Comparison of ENCODE assay signal across 8 cellular contexts in the genomic region with DNA sequence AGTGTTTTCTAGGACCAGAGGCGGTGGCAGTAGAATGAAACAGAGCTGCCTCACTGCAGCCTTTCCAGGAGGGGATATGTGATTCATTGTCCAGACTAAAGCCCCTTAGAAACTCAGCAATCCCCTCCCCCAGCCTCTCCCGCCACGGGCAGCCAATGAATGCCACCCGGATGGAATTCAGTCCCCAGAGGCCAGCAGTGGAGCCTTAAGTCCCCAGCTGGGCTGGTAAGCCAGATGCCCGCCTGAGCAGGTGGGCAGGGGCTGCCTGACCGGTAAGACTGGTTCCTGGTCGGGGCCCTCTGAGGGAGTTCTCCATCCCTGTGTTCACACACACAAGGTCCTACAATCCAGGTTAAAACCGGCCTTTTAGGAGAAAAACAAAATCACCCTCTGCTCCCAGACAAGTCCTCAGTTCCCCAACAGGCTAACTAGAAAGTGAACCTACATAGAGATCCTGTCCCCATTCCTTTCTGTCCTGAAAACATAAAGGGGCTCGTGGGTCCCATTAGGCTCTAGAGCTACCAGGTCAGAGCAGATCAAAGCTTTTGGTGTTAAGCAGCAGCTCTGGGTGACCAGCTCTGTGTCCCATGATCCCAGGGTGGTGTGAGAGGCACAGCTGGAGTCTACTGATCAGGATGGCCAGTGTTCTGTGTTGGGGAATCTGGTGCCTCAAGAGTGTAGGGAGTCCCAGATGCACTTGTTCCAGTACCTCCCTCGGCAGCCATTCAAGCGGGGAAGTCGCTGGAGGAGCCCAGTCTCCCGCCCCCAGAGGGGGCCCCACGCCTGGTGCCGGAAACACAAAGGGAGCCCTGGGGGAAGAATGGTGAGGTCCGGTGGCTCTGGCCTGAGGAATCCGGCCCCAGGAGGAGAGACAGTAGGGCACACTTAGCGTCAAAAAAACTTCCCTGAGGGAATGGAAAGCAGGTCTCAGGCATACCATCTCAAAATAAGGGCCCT. TPM values are rescaled to one million over a fixed set of nuclear protein-coding genes. Genes with fewer than 3 reads are reported as not detected.
A peak's percentile ranks its signal among the peaks of the same experiment; 100 is the strongest.
DNase-seq lines count a peak whose midpoint lies in the region; ATAC-seq and TF ChIP-seq lines count a peak whose summit lies in the region.

No MANE protein-coding gene starts in this region.

- H3K27ac ChIP-seq in heart right ventricle (peak overlapping the region in 7 of 10 donors; percentile 25 to 97 (median 53)), brain microvascular endothelial cell (no peak overlapping the region)

- DNase-seq in heart right ventricle = peak; percentile 28 to 41
- DNase-seq in cardiac septum (ENCODE audit: low spot score) = no peak
- DNase-seq in NOMO-1 treated with DMSO at 0.1 percent for 48 hours (lab: John Stamatoyannopoulos, UW; ENCODE audit: unreplicated experiment) = peak; percentile 18
- DNase-seq in brain microvascular endothelial cell = no peak
- peak; percentile 94 for DNase-seq in left kidney (ENCODE audit: low read depth, low spot score)
- DNase-seq in stimulated activated naive CD8-positive, alpha-beta T cell treated with anti-CD3 and anti-CD28 coated beads, Interleukin-15, Interleukin-2, amounts not matched to agents 100 U/mL and 50 U/mL, for 24 hours = peak; percentile 63
- DNase-seq in SW480 (ENCODE audit: low spot score) = no peak
- no peak for DNase-seq in GM03348 (ENCODE audit: low spot score)

- 11 to 17% methylated on average over 18 of the region's 18 CpGs for WGBS in heart right ventricle, 2 donors

- H3K4me3 ChIP-seq in heart right ventricle = peak overlapping the region in 7 of 10 donors; percentile 66 to 91 (median 74)
- peak overlapping the region; percentile 29 for H3K4me3 ChIP-seq in brain microvascular endothelial cell (ENCODE audit: low read depth, low read length)

- H3K36me3 ChIP-seq in heart right ventricle (peaks cover 0 to 54% (median 8%) of the 10 kb centered on the region in 9 donors), brain microvascular endothelial cell (replicated peaks) (peaks cover 14% of the 10 kb centered on the region)

- ATAC-seq in heart right ventricle = peak in 2 of 8 donors; percentile 5 to 9
- no peak for ATAC-seq in stimulated activated naive CD8-positive, alpha-beta T cell treated with anti-CD3 and anti-CD28 coated beads, Interleukin-15, Interleukin-2, amounts not matched to agents 100 U/mL and 50 U/mL, for 24 hours

- intact Hi-C loops in heart right ventricle (cut with DNase I) (loop anchor here in 4 of 10 donors (10.0 kb wide), 3 partner anchors 141 to 291 kb away; a partner anchor contains a TSS), cardiac septum (cut with DNase I) (loop anchor here (10.0 kb wide), 1 partner anchor 291 kb away; no protein-coding TSS in a partner anchor)

- in situ Hi-C loops in brain microvascular endothelial cell (cut with HindIII; ENCODE audit: low pct_ligation_motif_present, low sequenced_read_pairs) = no loop called here

- no peaks in the 10 kb centered on the region for H3K9me3 ChIP-seq in heart right ventricle

- H3K27me3 ChIP-seq in heart right ventricle (no peaks in the 10 kb centered on the region), brain microvascular endothelial cell (replicated peaks) (no peaks in the 10 kb centered on the region)

- peaks cover 20 to 79% (median 50%) of the 10 kb centered on the region in 9 donors for H3K4me1 ChIP-seq in heart right ventricle

- TF ChIP-seq CTCF in heart right ventricle (IDR thresholded peaks at IDR 0.05) (no peak), brain microvascular endothelial cell (IDR thresholded peaks at IDR 0.05; ENCODE audit: low read depth, low read length, missing control alignments) (no peak)

RNA-seq across cellular contexts. Expression of a gene that starts 2.6 kb away (rescaled TPM):
- 10 to 100 TPM; 10.8 to 16.9 (median 14.1) TPM for total RNA-seq in heart right ventricle
- 10 to 100 TPM in 1 of 2 donors, 1 to 10 TPM in 1; 6.6 to 12.5 TPM for polyA plus RNA-seq in heart right ventricle
- total RNA-seq in cardiac septum = 11.9 TPM

RNA-seq across cellular contexts. Expression of a gene that starts 51.2 kb away (rescaled TPM):
- total RNA-seq in heart right ventricle (10 to 100 TPM in 9 of 10 donors, 1 to 10 TPM in 1; 3.6 to 28.6 (median 17.6) TPM), cardiac septum (10.5 TPM)
- polyA plus RNA-seq in heart right ventricle = 1 to 10 TPM; 3.7 to 7.9 TPM

RNA-seq across cellular contexts. Expression of a gene that starts 55.9 kb away (rescaled TPM):
- 10 to 100 TPM; 50.4 to 76.7 (median 60.2) TPM for total RNA-seq in heart right ventricle
- 10 to 100 TPM; 65.7 to 71.7 TPM for polyA plus RNA-seq in heart right ventricle
- 48.3 TPM for total RNA-seq in cardiac septum

Comparison
In these comparisons a context has a peak if more than half of its experiments do, and no peak if none do; other contexts are left out.
1. DNase-seq: peak in heart right ventricle (2 of 2), NOMO-1 treated with DMSO at 0.1 percent for 48 hours (single experiment), left kidney (single experiment) and stimulated activated naive CD8-positive, alpha-beta T cell treated with anti-CD3 and anti-CD28 coated beads, Interleukin-15, Interleukin-2, amounts not matched to agents 100 U/mL and 50 U/mL, for 24 hours (single experiment); none in cardiac septum (single experiment), brain microvascular endothelial cell (single experiment), SW480 (single experiment) and GM03348 (single experiment).